20 cellular contexts compared by ENCODE assay signal in the genomic region with DNA sequence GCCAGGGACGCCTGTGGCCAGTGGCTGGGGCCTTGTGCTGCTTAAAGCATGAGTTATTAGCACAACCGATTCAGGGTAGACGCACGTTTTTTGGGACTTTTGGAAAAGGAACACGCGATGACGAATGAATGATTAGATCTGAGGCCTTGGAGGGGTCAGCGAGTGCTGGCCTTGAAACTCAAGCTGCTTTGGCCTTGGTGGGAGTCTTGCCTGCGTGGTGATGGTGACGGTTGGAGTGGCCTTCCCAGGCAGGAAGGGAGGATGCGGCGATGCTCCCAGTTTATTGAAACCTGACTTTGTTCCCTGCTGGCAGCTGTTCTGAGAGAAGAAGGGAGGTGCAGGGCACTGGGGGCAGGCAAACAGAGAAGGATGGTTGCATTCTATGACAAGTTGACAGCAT.
"Had no signal": no experiment of that assay in that cellular context is flagged by ENCODE, and none has a peak within 500 bp of the region (broad histone marks: within the 10 kb centered on the region; RNA-seq: fewer than 3 reads in every experiment).

No MANE protein-coding gene starts in this region.

- H3K9me3 ChIP-seq: colonic mucosa, heart left ventricle, neutrophil, tibial nerve, vagina had no signal

- H3K4me3 ChIP-seq: colonic mucosa, heart left ventricle, lung, tibial nerve, vagina had no signal

- DNase-seq: activated CD4-positive, alpha-beta T cell treated with anti-CD3 and anti-CD28 coated beads for 1 hour; activated CD4-positive, alpha-beta T cell treated with anti-CD3 and anti-CD28 coated beads, Interleukin-2, amount 50 U/mL, for 48 hours; activated CD8-positive, alpha-beta memory T cell treated with anti-CD3 and anti-CD28 coated beads, Interleukin-2, amount 10 ng/mL, durations not matched to agents 7 days and 5 days; activated effector memory CD4-positive, alpha-beta T cell treated with Interleukin-2 at 50 U/mL for 16 hours; activated T-cell treated with anti-CD3 and anti-CD28 coated beads, Interleukin-2, amount 50 U/mL, for 24 hours; amniotic stem cell; caudate nucleus; colonic mucosa; foreskin fibroblast; heart left ventricle; left cardiac atrium; naive B cell; retina; T-cell; T-helper 9 cell had no signal

- H3K27me3 ChIP-seq: colonic mucosa, heart left ventricle, tibial nerve, vagina had no signal

- H3K36me3 ChIP-seq: colonic mucosa, heart left ventricle, neutrophil, tibial nerve, vagina had no signal

- H3K27ac ChIP-seq: colonic mucosa, heart left ventricle, neutrophil, tibial nerve, vagina had no signal

- ATAC-seq: activated CD8-positive, alpha-beta memory T cell treated with anti-CD3 and anti-CD28 coated beads, Interleukin-2, amount 10 ng/mL, durations not matched to agents 7 days and 5 days; heart left ventricle; left cardiac atrium; stimulated activated memory B cell treated with anti-CD40 and anti-IgM and Interleukin-4, amounts not matched to agents 10 μg/mL and 1 μg/mL and 100 μg/mL, for 72 hours; T-cell had no signal

- H3K4me1 ChIP-seq: colonic mucosa, heart left ventricle, tibial nerve, vagina had no signal
